In the genomic region with DNA sequence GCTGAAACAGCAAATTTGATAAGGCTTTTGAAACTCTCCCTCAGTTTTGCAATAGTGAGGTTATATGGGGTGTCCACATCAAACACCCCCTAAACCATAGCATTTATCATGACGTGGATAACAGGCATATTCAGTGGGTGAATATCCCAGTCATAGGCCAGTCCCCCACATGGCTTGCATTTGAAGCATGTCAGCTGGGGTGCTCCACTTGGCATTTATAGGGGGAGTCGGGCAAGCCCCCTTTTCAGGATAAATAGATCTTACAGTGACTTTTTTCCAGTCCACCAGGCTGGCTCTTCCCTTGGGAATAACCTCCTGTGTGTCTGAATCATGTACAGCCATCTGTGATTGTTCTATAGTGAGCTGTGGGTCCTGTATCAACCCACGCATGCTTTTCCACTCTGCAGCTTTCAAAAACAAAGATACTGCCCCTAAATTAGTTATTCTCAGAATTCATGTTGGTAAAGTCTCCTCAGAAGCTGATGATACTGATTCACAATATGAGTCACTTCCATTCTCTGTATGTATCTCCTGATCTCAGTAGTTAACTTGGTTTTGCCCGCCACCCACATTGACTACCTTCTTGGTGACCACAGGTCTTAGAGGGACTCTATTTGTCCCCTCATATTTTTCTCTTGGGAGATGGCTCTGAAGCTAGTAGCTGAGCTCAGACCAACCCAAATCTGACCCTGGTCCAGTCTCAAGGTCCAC, we compare ENCODE assay signal across 1 cellular context.
A peak's percentile ranks its signal among the peaks of the same experiment; 100 is the strongest.
TF ChIP-seq lines count a peak whose summit lies in the region.

No MANE protein-coding gene starts in this region.

TF ChIP-seq in GM12878, 131 proteins besides CTCF, POLR2A, EP300 and RAD21 (continued from another document):
- TF ChIP-seq BCLAF1 (IDR thresholded peaks at IDR 0.05) (no peak), HDGF (IDR thresholded peaks at IDR 0.05) (no peak), IRF4 (IDR thresholded peaks at IDR 0.05; ENCODE audit: low read depth, low read length) (peak; percentile 92; the same call in 1 of the 2 replicates), IKZF1 (conservative IDR thresholded peaks at IDR 0.05) (peak; percentile 63), ZNF384 (IDR thresholded peaks at IDR 0.05; ENCODE audit: borderline replicate concordance, low read depth, low read length) (no peak), MEF2A (IDR thresholded peaks at IDR 0.05; ENCODE audit: insufficient read depth, low read depth, low read length) (0 out of 2 replicates have a peak, but pooled peaks have one; percentile 26), ESRRA (IDR thresholded peaks at IDR 0.05; ENCODE audit: low read length) (no peak), ETV6 (conservative IDR thresholded peaks at IDR 0.05 in 1 of 2, IDR thresholded peaks at IDR 0.05 in 1 of 2; ENCODE audit: borderline replicate concordance in 1 of 2, low read depth in 1 of 2) (peak in 1 of 2 experiments; percentile 94; a peak in 2 of 4 replicates), NKRF (conservative IDR thresholded peaks at IDR 0.05) (no peak), EGR1 (IDR thresholded peaks at IDR 0.05; ENCODE audit: borderline replicate concordance in 1 of 2, low read depth in 2 of 2, low read length in 2 of 2) (0 out of 3 replicates have a peak, but pooled peaks of 1 of the 2 experiments have one; percentile 9), PML (IDR thresholded peaks at IDR 0.05; ENCODE audit: low read length) (no peak), CBFB (IDR thresholded peaks at IDR 0.05; ENCODE audit: low read depth) (no peak), RELA (IDR thresholded peaks at IDR 0.05; ENCODE audit: borderline replicate concordance, partially characterized antibody) (no peak), RB1 (IDR thresholded peaks at IDR 0.05; ENCODE audit: borderline replicate concordance) (no peak), NFIC (IDR thresholded peaks at IDR 0.05; ENCODE audit: low read depth, low read length) (peak; percentile 65), CREB1 (IDR thresholded peaks at IDR 0.05; ENCODE audit: low read depth) (no peak), FOXM1 (IDR thresholded peaks at IDR 0.05; ENCODE audit: low read depth, low read length) (0 out of 2 replicates have a peak, but pooled peaks have one; percentile 18), YY1 (IDR thresholded peaks at IDR 0.05; ENCODE audit: low read depth, low read length) (no peak), IKZF2 (IDR thresholded peaks at IDR 0.05) (peak in 1 of 2 experiments; percentile 55; a peak in 2 of 4 replicates), DPF2 (IDR thresholded peaks at IDR 0.05) (0 out of 2 replicates have a peak, but pooled peaks have one; percentile 51), LARP7 (IDR thresholded peaks at IDR 0.05) (no peak), MTA2 (IDR thresholded peaks at IDR 0.05; ENCODE audit: low read depth) (peak; percentile 57), HCFC1 (IDR thresholded peaks at IDR 0.05; ENCODE audit: low read length) (no peak), TCF7 (IDR thresholded peaks at IDR 0.05; ENCODE audit: borderline replicate concordance) (peak; percentile 47; the same call in 1 of the 2 replicates), SIX5 (IDR thresholded peaks at IDR 0.05; ENCODE audit: low read depth, low read length, severe bottlenecking) (no peak), EZH2 (IDR thresholded peaks at IDR 0.05; ENCODE audit: borderline replicate concordance, control insufficient read depth, low read depth, low read length) (no peak), RUNX3 (IDR thresholded peaks at IDR 0.05; ENCODE audit: low read length) (peak; percentile 90), CREM (IDR thresholded peaks at IDR 0.05; ENCODE audit: low read depth) (peak; percentile 52; the same call in 1 of the 2 replicates), TAF1 (IDR thresholded peaks at IDR 0.05; ENCODE audit: borderline replicate concordance, low read depth, low read length) (no peak)
- TF ChIP-seq, protein P1, sequence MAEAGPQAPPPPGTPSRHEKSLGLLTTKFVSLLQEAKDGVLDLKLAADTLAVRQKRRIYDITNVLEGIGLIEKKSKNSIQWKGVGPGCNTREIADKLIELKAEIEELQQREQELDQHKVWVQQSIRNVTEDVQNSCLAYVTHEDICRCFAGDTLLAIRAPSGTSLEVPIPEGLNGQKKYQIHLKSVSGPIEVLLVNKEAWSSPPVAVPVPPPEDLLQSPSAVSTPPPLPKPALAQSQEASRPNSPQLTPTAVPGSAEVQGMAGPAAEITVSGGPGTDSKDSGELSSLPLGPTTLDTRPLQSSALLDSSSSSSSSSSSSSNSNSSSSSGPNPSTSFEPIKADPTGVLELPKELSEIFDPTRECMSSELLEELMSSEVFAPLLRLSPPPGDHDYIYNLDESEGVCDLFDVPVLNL (IDR thresholded peaks at IDR 0.05; ENCODE audit: low read depth, low read length) = no peak
- TF ChIP-seq, protein P2, sequence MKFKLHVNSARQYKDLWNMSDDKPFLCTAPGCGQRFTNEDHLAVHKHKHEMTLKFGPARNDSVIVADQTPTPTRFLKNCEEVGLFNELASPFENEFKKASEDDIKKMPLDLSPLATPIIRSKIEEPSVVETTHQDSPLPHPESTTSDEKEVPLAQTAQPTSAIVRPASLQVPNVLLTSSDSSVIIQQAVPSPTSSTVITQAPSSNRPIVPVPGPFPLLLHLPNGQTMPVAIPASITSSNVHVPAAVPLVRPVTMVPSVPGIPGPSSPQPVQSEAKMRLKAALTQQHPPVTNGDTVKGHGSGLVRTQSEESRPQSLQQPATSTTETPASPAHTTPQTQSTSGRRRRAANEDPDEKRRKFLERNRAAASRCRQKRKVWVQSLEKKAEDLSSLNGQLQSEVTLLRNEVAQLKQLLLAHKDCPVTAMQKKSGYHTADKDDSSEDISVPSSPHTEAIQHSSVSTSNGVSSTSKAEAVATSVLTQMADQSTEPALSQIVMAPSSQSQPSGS (IDR thresholded peaks at IDR 0.05; ENCODE audit: low read length) = peak; percentile 44; the same call in 1 of the 2 replicates
- TF ChIP-seq, protein P3, sequence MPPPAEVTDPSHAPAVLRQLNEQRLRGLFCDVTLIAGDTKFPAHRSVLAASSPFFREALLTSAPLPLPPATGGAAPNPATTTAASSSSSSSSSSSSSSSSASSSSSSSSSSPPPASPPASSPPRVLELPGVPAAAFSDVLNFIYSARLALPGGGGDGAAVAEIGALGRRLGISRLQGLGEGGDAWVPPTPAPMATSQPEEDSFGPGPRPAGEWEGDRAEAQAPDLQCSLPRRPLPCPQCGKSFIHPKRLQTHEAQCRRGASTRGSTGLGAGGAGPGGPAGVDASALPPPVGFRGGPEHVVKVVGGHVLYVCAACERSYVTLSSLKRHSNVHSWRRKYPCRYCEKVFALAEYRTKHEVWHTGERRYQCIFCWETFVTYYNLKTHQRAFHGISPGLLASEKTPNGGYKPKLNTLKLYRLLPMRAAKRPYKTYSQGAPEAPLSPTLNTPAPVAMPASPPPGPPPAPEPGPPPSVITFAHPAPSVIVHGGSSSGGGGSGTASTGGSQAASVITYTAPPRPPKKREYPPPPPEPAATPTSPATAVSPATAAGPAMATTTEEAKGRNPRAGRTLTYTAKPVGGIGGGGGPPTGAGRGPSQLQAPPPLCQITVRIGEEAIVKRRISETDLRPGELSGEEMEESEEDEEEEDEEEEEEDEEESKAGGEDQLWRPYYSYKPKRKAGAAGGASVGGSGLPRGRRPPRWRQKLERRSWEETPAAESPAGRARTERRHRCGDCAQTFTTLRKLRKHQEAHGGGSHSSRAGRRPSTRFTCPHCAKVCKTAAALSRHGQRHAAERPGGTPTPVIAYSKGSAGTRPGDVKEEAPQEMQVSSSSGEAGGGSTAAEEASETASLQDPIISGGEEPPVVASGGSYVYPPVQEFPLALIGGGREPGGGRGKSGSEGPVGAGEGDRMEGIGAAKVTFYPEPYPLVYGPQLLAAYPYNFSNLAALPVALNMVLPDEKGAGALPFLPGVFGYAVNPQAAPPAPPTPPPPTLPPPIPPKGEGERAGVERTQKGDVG (CRISPR knock-in tag; IDR thresholded peaks at IDR 0.05) = no peak
- TF ChIP-seq, protein P4, sequence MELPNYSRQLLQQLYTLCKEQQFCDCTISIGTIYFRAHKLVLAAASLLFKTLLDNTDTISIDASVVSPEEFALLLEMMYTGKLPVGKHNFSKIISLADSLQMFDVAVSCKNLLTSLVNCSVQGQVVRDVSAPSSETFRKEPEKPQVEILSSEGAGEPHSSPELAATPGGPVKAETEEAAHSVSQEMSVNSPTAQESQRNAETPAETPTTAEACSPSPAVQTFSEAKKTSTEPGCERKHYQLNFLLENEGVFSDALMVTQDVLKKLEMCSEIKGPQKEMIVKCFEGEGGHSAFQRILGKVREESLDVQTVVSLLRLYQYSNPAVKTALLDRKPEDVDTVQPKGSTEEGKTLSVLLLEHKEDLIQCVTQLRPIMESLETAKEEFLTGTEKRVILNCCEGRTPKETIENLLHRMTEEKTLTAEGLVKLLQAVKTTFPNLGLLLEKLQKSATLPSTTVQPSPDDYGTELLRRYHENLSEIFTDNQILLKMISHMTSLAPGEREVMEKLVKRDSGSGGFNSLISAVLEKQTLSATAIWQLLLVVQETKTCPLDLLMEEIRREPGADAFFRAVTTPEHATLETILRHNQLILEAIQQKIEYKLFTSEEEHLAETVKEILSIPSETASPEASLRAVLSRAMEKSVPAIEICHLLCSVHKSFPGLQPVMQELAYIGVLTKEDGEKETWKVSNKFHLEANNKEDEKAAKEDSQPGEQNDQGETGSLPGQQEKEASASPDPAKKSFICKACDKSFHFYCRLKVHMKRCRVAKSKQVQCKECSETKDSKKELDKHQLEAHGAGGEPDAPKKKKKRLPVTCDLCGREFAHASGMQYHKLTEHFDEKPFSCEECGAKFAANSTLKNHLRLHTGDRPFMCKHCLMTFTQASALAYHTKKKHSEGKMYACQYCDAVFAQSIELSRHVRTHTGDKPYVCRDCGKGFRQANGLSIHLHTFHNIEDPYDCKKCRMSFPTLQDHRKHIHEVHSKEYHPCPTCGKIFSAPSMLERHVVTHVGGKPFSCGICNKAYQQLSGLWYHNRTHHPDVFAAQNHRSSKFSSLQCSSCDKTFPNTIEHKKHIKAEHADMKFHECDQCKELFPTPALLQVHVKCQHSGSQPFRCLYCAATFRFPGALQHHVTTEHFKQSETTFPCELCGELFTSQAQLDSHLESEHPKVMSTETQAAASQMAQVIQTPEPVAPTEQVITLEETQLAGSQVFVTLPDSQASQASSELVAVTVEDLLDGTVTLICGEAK (IDR thresholded peaks at IDR 0.05; ENCODE audit: borderline replicate concordance) = no peak
TF ChIP-seq in GM12878: peak in this region for 17.
